ENCODE assay signal across 14 cellular contexts in genomic region chr11:2384723-2385041, GRCh38. TPM values are rescaled to one million over a fixed set of nuclear protein-coding genes. Genes with fewer than 3 reads are reported as not detected.
A peak's percentile ranks its signal among the peaks of the same experiment; 100 is the strongest.
DNase-seq lines count a peak whose midpoint lies in the region; ATAC-seq, FAIRE-seq and TF ChIP-seq lines count a peak whose summit lies in the region.
"Had no signal": no experiment of that assay in that cellular context is flagged by ENCODE, and none has a peak within 500 bp of the region (broad histone marks: within the 10 kb centered on the region; RNA-seq: fewer than 3 reads in every experiment).

No MANE protein-coding gene starts in this region.

- intact Hi-C loops in dorsolateral prefrontal cortex (cut with DNase I) (loop anchor here in 1 of 2 donors (5.0 kb wide), 1 partner anchor 77 kb away; no protein-coding TSS in a partner anchor), mucosa of descending colon (cut with DNase I, micrococcal nuclease) (no loop called here)

- ATAC-seq in stimulated activated effector memory CD8-positive, alpha-beta T cell treated with anti-CD3 and anti-CD28 coated beads, Interleukin-12 subunit alpha, Interleukin-12 subunit beta, amount 100 ng/mL, for 72 hours: no peak
- no peak for ATAC-seq in mucosa of descending colon

- H3K4me3 ChIP-seq in GM06990 (replicated peaks; ENCODE audit: low read depth, low read length) (peak overlapping the region; percentile 60), dorsolateral prefrontal cortex (peak overlapping the region in 8 of 59 donors; percentile 2 to 35 (median 18)), mucosa of descending colon (no peak overlapping the region)
- peak overlapping the region; percentile 36 for H3K4me3 ChIP-seq in Jurkat, Clone E6-1 (ENCODE audit: low read length)

- peaks cover 2% of the 10 kb centered on the region for H3K36me3 ChIP-seq in GM06990 (ENCODE audit: control insufficient read depth, insufficient read depth, low read length)
- no peaks in the 10 kb centered on the region for H3K36me3 ChIP-seq in mucosa of descending colon (ENCODE audit: low read depth)

- peaks cover 61% of the 10 kb centered on the region for H3K36me3 Mint-ChIP-seq in stimulated activated effector memory CD8-positive, alpha-beta T cell treated with anti-CD3 and anti-CD28 coated beads, Interleukin-12 subunit alpha, Interleukin-12 subunit beta, amount 100 ng/mL, for 72 hours

- peaks cover 93% of the 10 kb centered on the region for H3K4me1 Mint-ChIP-seq in stimulated activated effector memory CD8-positive, alpha-beta T cell treated with anti-CD3 and anti-CD28 coated beads, Interleukin-12 subunit alpha, Interleukin-12 subunit beta, amount 100 ng/mL, for 72 hours

- H3K27me3 ChIP-seq in GM06990 (replicated peaks; ENCODE audit: control insufficient read depth, insufficient read depth, low read length) (no peaks in the 10 kb centered on the region), dorsolateral prefrontal cortex (no peaks in the 10 kb centered on the region)

- H3K9me3 Mint-ChIP-seq in stimulated activated effector memory CD8-positive, alpha-beta T cell treated with anti-CD3 and anti-CD28 coated beads, Interleukin-12 subunit alpha, Interleukin-12 subunit beta, amount 100 ng/mL, for 72 hours: no peaks in the 10 kb centered on the region

- no peak for FAIRE-seq in D721Med (lab: Jason Lieb, UNC)
- FAIRE-seq: astrocyte had no signal

- peak overlapping the region; percentile 56 for H3K4me3 Mint-ChIP-seq in stimulated activated effector memory CD8-positive, alpha-beta T cell treated with anti-CD3 and anti-CD28 coated beads, Interleukin-12 subunit alpha, Interleukin-12 subunit beta, amount 100 ng/mL, for 72 hours

- H3K4me1 ChIP-seq in mucosa of descending colon (ENCODE audit: low read depth): peaks cover 65% of the 10 kb centered on the region

- no peak overlapping the region for H3K27ac Mint-ChIP-seq in stimulated activated effector memory CD8-positive, alpha-beta T cell treated with anti-CD3 and anti-CD28 coated beads, Interleukin-12 subunit alpha, Interleukin-12 subunit beta, amount 100 ng/mL, for 72 hours

- no peak for DNase-seq in GM06990 (ENCODE audit: extremely low read depth, insufficient read length)
- no peak for DNase-seq in Jurkat, Clone E6-1 (ENCODE audit: low read depth, low spot score)
- no peak for DNase-seq in dorsolateral prefrontal cortex
- DNase-seq in stimulated activated effector memory CD8-positive, alpha-beta T cell treated with anti-CD3 and anti-CD28 coated beads, Interleukin-12 subunit alpha, Interleukin-12 subunit beta, amount 100 ng/mL, for 72 hours (ENCODE audit: low spot score in 2 of 2): no peak
- no peak for DNase-seq in D721Med (ENCODE audit: insufficient read length, low spot score)
- no peak for DNase-seq in hepatic stellate cell (ENCODE audit: low spot score)
- no peak for DNase-seq in NCI-H146 treated with DMSO at 0.1 percent for 48 hours (lab: John Stamatoyannopoulos, UW; ENCODE audit: unreplicated experiment)
- DNase-seq in mucosa of descending colon: no peak
- DNase-seq: MV-4-11, SHP77 had no signal

- H3K27ac ChIP-seq in dorsolateral prefrontal cortex: peak overlapping the region in 52 of 59 donors; percentile 14 to 95 (median 75)

- TF ChIP-seq CTCF in GM06990 (IDR thresholded peaks at IDR 0.05; ENCODE audit: insufficient read depth, low read length, poor library complexity, severe bottlenecking) (no peak), dorsolateral prefrontal cortex (IDR thresholded peaks at IDR 0.05 in 54 of 56, conservative IDR thresholded peaks at IDR 0.05 in 2 of 56; ENCODE audit: low read depth in 1 of 56, partially characterized antibody in 56 of 56) (no peak), D721Med (IDR thresholded peaks at IDR 0.05; ENCODE audit: insufficient read depth, missing control alignments) (no peak), mucosa of descending colon (IDR thresholded peaks at IDR 0.05) (no peak)

- no peaks in the 10 kb centered on the region for H3K9me3 ChIP-seq in mucosa of descending colon

RNA-seq across cellular contexts. Expression of gene CD81, which starts 7.6 kb away (rescaled TPM):
- polyA plus RNA-seq in Jurkat, Clone E6-1 (2012; ENCODE audit: insufficient read depth, insufficient read length): 271 TPM
- 100 to 1,000 TPM; 342 to 666 (median 436) TPM for total RNA-seq in dorsolateral prefrontal cortex
- 100 to 1,000 TPM in 2 of 3 donors, 10 to 100 TPM in 1; 98.7 to 551 (median 186) TPM for total RNA-seq in mucosa of descending colon

RNA-seq across cellular contexts. Expression of gene TSSC4, which starts 15.9 kb away (rescaled TPM):
- 50.0 TPM for polyA plus RNA-seq in Jurkat, Clone E6-1 (2012; ENCODE audit: insufficient read depth, insufficient read length)
- 10 to 100 TPM; 23.7 to 48.6 (median 34.3) TPM for total RNA-seq in dorsolateral prefrontal cortex
- total RNA-seq in mucosa of descending colon: 10 to 100 TPM; 33.9 to 58.8 (median 39.2) TPM

RNA-seq across cellular contexts. Expression of gene TRPM5, which starts 59.6 kb away (rescaled TPM):
- 0.39 TPM for polyA plus RNA-seq in Jurkat, Clone E6-1 (2012; ENCODE audit: insufficient read depth, insufficient read length)
- total RNA-seq in dorsolateral prefrontal cortex (under 1 TPM in 11 of 120 experiments, not detected in 109; 0.10 to 0.21 (median 0.17) TPM), mucosa of descending colon (1 to 10 TPM; 2.2 to 3.7 (median 2.5) TPM)
- total RNA-seq: astrocyte, H4, NCI-H460, posterior vena cava had no signal
